Comparison of ENCODE assay signal across 27 cellular contexts in genomic region chr9:118364266-118365075, GRCh38.
A peak's percentile ranks its signal among the peaks of the same experiment; 100 is the strongest.
DNase-seq lines count a peak whose midpoint lies in the region; ATAC-seq lines count a peak whose summit lies in the region.
"Had no signal": no experiment of that assay in that cellular context is flagged by ENCODE, and none has a peak within 500 bp of the region (broad histone marks: within the 10 kb centered on the region; RNA-seq: fewer than 3 reads in every experiment).

No MANE protein-coding gene starts in this region.

- no peak overlapping the region for H3K27ac ChIP-seq in right cardiac atrium (ENCODE audit: low read length)
- H3K27ac ChIP-seq: C4-2B, gastroesophageal sphincter, hepatocyte, SJCRH30, transverse colon had no signal

- WGBS in right cardiac atrium = 76% methylated on average over 6 of the region's 6 CpGs

- no peaks in the 10 kb centered on the region for H3K4me1 Mint-ChIP-seq in stimulated activated memory B cell treated with anti-CD40 and anti-IgM and Interleukin-4, amounts not matched to agents 10 μg/mL and 1 μg/mL and 100 μg/mL, for 72 hours
- H3K4me1 Mint-ChIP-seq: activated CD4-positive, alpha-beta memory T cell treated with anti-CD3 and anti-CD28 coated beads, Interleukin-2, amount 10 ng/mL, durations not matched to agents 7 days and 5 days; activated naive CD4-positive, alpha-beta T cell treated with anti-CD3 and anti-CD28 coated beads, Interleukin-2, amount 10 ng/mL, durations not matched to agents 7 days and 5 days; nephron; stimulated activated effector memory CD8-positive, alpha-beta T cell treated with anti-CD3 and anti-CD28 coated beads, Interleukin-12 subunit alpha, Interleukin-12 subunit beta, amount 100 ng/mL, for 72 hours had no signal

- H3K4me3 Mint-ChIP-seq in stimulated activated memory B cell treated with anti-CD40 and anti-IgM and Interleukin-4, amounts not matched to agents 10 μg/mL and 1 μg/mL and 100 μg/mL, for 72 hours = no peak overlapping the region
- H3K4me3 Mint-ChIP-seq: activated CD4-positive, alpha-beta memory T cell treated with anti-CD3 and anti-CD28 coated beads, Interleukin-2, amount 10 ng/mL, durations not matched to agents 7 days and 5 days; activated naive CD4-positive, alpha-beta T cell treated with anti-CD3 and anti-CD28 coated beads, Interleukin-2, amount 10 ng/mL, durations not matched to agents 7 days and 5 days; nephron; stimulated activated effector memory CD8-positive, alpha-beta T cell treated with anti-CD3 and anti-CD28 coated beads, Interleukin-12 subunit alpha, Interleukin-12 subunit beta, amount 100 ng/mL, for 72 hours had no signal

- H3K9me3 Mint-ChIP-seq in stimulated activated memory B cell treated with anti-CD40 and anti-IgM and Interleukin-4, amounts not matched to agents 10 μg/mL and 1 μg/mL and 100 μg/mL, for 72 hours = peaks cover 4% of the 10 kb centered on the region
- H3K9me3 Mint-ChIP-seq: nephron had no signal

- H3K4me3 ChIP-seq in right cardiac atrium (ENCODE audit: low read length) = no peak overlapping the region
- H3K4me3 ChIP-seq: gastroesophageal sphincter, hepatocyte, lung, SJCRH30, transverse colon had no signal

- ATAC-seq in right cardiac atrium (peak in 1 of 2 donors; percentile 45), left ventricle myocardium superior (no peak), HG02798 (IDR thresholded peaks at IDR 0.05; ENCODE audit: poor library complexity, unreplicated experiment) (peak; percentile 37), HG03457 (IDR thresholded peaks at IDR 0.05; ENCODE audit: unreplicated experiment) (peak; percentile 38)
- ATAC-seq in stimulated activated memory B cell treated with anti-CD40 and anti-IgM and Interleukin-4, amounts not matched to agents 10 μg/mL and 1 μg/mL and 100 μg/mL, for 72 hours = no peak
- ATAC-seq: gastroesophageal sphincter; stimulated activated effector memory CD8-positive, alpha-beta T cell treated with anti-CD3 and anti-CD28 coated beads, Interleukin-12 subunit alpha, Interleukin-12 subunit beta, amount 100 ng/mL, for 72 hours had no signal

- H3K27me3 ChIP-seq in right cardiac atrium (ENCODE audit: control insufficient read depth, insufficient read depth) = no peaks in the 10 kb centered on the region
- H3K27me3 ChIP-seq: gastroesophageal sphincter, hepatocyte, SJCRH30, transverse colon had no signal

- DNase-seq in right cardiac atrium = peak in 2 of 3 donors; percentile 35 to 43
- no peak for DNase-seq in left ventricle myocardium superior
- no peak for DNase-seq in OCI-M1 (lab: John Stamatoyannopoulos, UW)
- no peak for DNase-seq in stimulated activated CD4-positive, alpha-beta T cell treated with anti-CD3 and anti-CD28 coated beads, Interleukin-12 subunit alpha, Interleukin-12 subunit beta, amount 100 ng/mL, for 4 hours
- no peak for DNase-seq in SIG-M5 (lab: John Stamatoyannopoulos, UW)
- DNase-seq: 8988T; activated CD4-positive, alpha-beta memory T cell treated with anti-CD3 and anti-CD28 coated beads, Interleukin-2, amount 10 ng/mL, durations not matched to agents 7 days and 5 days; activated CD8-positive, alpha-beta memory T cell treated with anti-CD3 and anti-CD28 coated beads, Interleukin-2, amount 50 U/mL, for 48 hours; activated naive CD4-positive, alpha-beta T cell treated with anti-CD3 and anti-CD28 coated beads, Interleukin-2, amount 10 ng/mL, durations not matched to agents 7 days and 5 days; COR-L47; effector CD4-positive, alpha-beta T cell; NCI-H1048; NCI-H1694; NCI-H774; SJCRH30; stimulated activated CD4-positive, alpha-beta T cell treated with anti-CD3 and anti-CD28 coated beads, Interleukin-15, amount 100 ng/mL, for 24 hours; SW 1271; transverse colon had no signal

- no peaks in the 10 kb centered on the region for H3K9me3 ChIP-seq in right cardiac atrium (ENCODE audit: control insufficient read depth, low read length)
- H3K9me3 ChIP-seq: SJCRH30, transverse colon had no signal

- peaks cover 7% of the 10 kb centered on the region for H3K27me3 Mint-ChIP-seq in stimulated activated memory B cell treated with anti-CD40 and anti-IgM and Interleukin-4, amounts not matched to agents 10 μg/mL and 1 μg/mL and 100 μg/mL, for 72 hours
- H3K27me3 Mint-ChIP-seq: activated CD4-positive, alpha-beta memory T cell treated with anti-CD3 and anti-CD28 coated beads, Interleukin-2, amount 10 ng/mL, durations not matched to agents 7 days and 5 days; activated naive CD4-positive, alpha-beta T cell treated with anti-CD3 and anti-CD28 coated beads, Interleukin-2, amount 10 ng/mL, durations not matched to agents 7 days and 5 days had no signal

- H3K4me1 ChIP-seq in right cardiac atrium (ENCODE audit: control insufficient read depth, insufficient read depth, low read length) = no peaks in the 10 kb centered on the region
- H3K4me1 ChIP-seq: gastroesophageal sphincter, transverse colon had no signal

- H3K27ac Mint-ChIP-seq in stimulated activated memory B cell treated with anti-CD40 and anti-IgM and Interleukin-4, amounts not matched to agents 10 μg/mL and 1 μg/mL and 100 μg/mL, for 72 hours = no peak overlapping the region
- H3K27ac Mint-ChIP-seq: activated CD4-positive, alpha-beta memory T cell treated with anti-CD3 and anti-CD28 coated beads, Interleukin-2, amount 10 ng/mL, durations not matched to agents 7 days and 5 days; activated naive CD4-positive, alpha-beta T cell treated with anti-CD3 and anti-CD28 coated beads, Interleukin-2, amount 10 ng/mL, durations not matched to agents 7 days and 5 days; nephron; stimulated activated effector memory CD8-positive, alpha-beta T cell treated with anti-CD3 and anti-CD28 coated beads, Interleukin-12 subunit alpha, Interleukin-12 subunit beta, amount 100 ng/mL, for 72 hours had no signal

- intact Hi-C loops in right cardiac atrium (cut with DNase I) = no loop called here
- intact Hi-C loops in left ventricle myocardium superior (cut with micrococcal nuclease) = no loop called here

- no peaks in the 10 kb centered on the region for H3K36me3 Mint-ChIP-seq in stimulated activated memory B cell treated with anti-CD40 and anti-IgM and Interleukin-4, amounts not matched to agents 10 μg/mL and 1 μg/mL and 100 μg/mL, for 72 hours
- H3K36me3 Mint-ChIP-seq: activated naive CD4-positive, alpha-beta T cell treated with anti-CD3 and anti-CD28 coated beads, Interleukin-2, amount 10 ng/mL, durations not matched to agents 7 days and 5 days; stimulated activated effector memory CD8-positive, alpha-beta T cell treated with anti-CD3 and anti-CD28 coated beads, Interleukin-12 subunit alpha, Interleukin-12 subunit beta, amount 100 ng/mL, for 72 hours had no signal

Comparison
In these comparisons a context has a peak if more than half of its experiments do, and no peak if none do; other contexts are left out.
1. DNase-seq: peak in right cardiac atrium (2 of 3); none in left ventricle myocardium superior (single experiment), OCI-M1 (single experiment), stimulated activated CD4-positive, alpha-beta T cell treated with anti-CD3 and anti-CD28 coated beads, Interleukin-12 subunit alpha, Interleukin-12 subunit beta, amount 100 ng/mL, for 4 hours (single experiment) and SIG-M5 (single experiment).
2. ATAC-seq: peak in HG02798 (single experiment) and HG03457 (single experiment); none in left ventricle myocardium superior (single experiment) and stimulated activated memory B cell treated with anti-CD40 and anti-IgM and Interleukin-4, amounts not matched to agents 10 μg/mL and 1 μg/mL and 100 μg/mL, for 72 hours (single experiment).